ENCODE assay signal across 24 cellular contexts in genomic region chr5:151171521-151171920, GRCh38. TPM values are rescaled to one million over a fixed set of nuclear protein-coding genes. Genes with fewer than 3 reads are reported as not detected.
A peak's percentile ranks its signal among the peaks of the same experiment; 100 is the strongest.
DNase-seq lines count a peak whose midpoint lies in the region; ATAC-seq lines count a peak whose summit lies in the region.
"Had no signal": no experiment of that assay in that cellular context is flagged by ENCODE, and none has a peak within 500 bp of the region (broad histone marks: within the 10 kb centered on the region; RNA-seq: fewer than 3 reads in every experiment).

No MANE protein-coding gene starts in this region.

- POLR2A ChIA-PET in naive thymus-derived CD8-positive, alpha-beta T cell (lab: Charles Lee), result interaction anchor here (0.7 to 2.0 kb wide), 7 partner anchors 15 to 1620 kb away, joined by 3 to 17 read pairs (median 4); partner anchors contain the start of gene CCDC69

- peak overlapping the region in 2 of 3 donors; percentile 5 to 39 for H3K27ac Mint-ChIP-seq in IgD-negative memory B cell
- peak overlapping the region; percentile 63 to 93 (median 76) for H3K27ac Mint-ChIP-seq in naive thymus-derived CD8-positive, alpha-beta T cell
- H3K27ac Mint-ChIP-seq: activated CD4-positive, alpha-beta T cell treated with anti-CD3 and anti-CD28 coated beads, Interleukin-2, amount 10 ng/mL, durations not matched to agents 24 days and 14 days had no signal

- H3K4me1 Mint-ChIP-seq in IgD-negative memory B cell, result peaks cover 10 to 22% (median 10%) of the 10 kb centered on the region in 3 donors
- peaks cover 17 to 44% (median 25%) of the 10 kb centered on the region in 4 donors for H3K4me1 Mint-ChIP-seq in naive thymus-derived CD8-positive, alpha-beta T cell

- no peaks in the 10 kb centered on the region for H3K9me3 Mint-ChIP-seq in IgD-negative memory B cell
- H3K9me3 Mint-ChIP-seq in naive thymus-derived CD8-positive, alpha-beta T cell, result no peaks in the 10 kb centered on the region
- H3K9me3 Mint-ChIP-seq: activated CD4-positive, alpha-beta T cell treated with anti-CD3 and anti-CD28 coated beads, Interleukin-2, amount 10 ng/mL, durations not matched to agents 24 days and 14 days; dendritic cell treated with granulocyte-macrophage colony-stimulating factor and Interleukin-4, amounts not matched to agents 40 ng/mL and 50 ng/mL, for 4 days had no signal

- DNase-seq in SIG-M5 treated with dmso at 0.1 percent for 504 hours (lab: John Stamatoyannopoulos, UW; ENCODE audit: unreplicated experiment) (peak; percentile 44), SIG-M5 (lab: John Stamatoyannopoulos, UW) (no peak), SKM-1 treated with dmso at 0.1 percent for 144 hours (lab: John Stamatoyannopoulos, UW; ENCODE audit: unreplicated experiment) (peak; percentile 36), caudate nucleus (lab: John Stamatoyannopoulos, UW) (no peak), NCI-H146 treated with DMSO at 0.1 percent for 48 hours (lab: John Stamatoyannopoulos, UW; ENCODE audit: unreplicated experiment) (no peak)
- no peak for DNase-seq in naive thymus-derived CD8-positive, alpha-beta T cell
- DNase-seq: activated CD4-positive, alpha-beta T cell treated with anti-CD3 and anti-CD28 coated beads, Interleukin-2, amount 10 ng/mL, durations not matched to agents 24 days and 14 days; activated gamma-delta T cell treated with Interleukin-2 at 50 U/mL for 16 hours; amniotic stem cell; EL; kidney glomerular epithelial cell; mesendoderm; NCI-H1417 treated with DMSO at 0.1 percent for 48 hours; NCI-H510A treated with DMSO at 0.1 percent for 48 hours; retina; Right ventricle myocardium superior; spleen; stimulated activated CD4-positive, alpha-beta T cell treated with anti-CD3 and anti-CD28 coated beads, Interleukin-4, amount 100 ng/mL, for 24 hours; stimulated activated naive CD8-positive, alpha-beta T cell treated with anti-CD3 and anti-CD28 coated beads, Interleukin-15, Interleukin-2, amounts not matched to agents 100 U/mL and 50 U/mL, for 24 hours; T-helper 1 cell had no signal

- H3K27me3 Mint-ChIP-seq in IgD-negative memory B cell, result no peaks in the 10 kb centered on the region
- no peaks in the 10 kb centered on the region for H3K27me3 Mint-ChIP-seq in naive thymus-derived CD8-positive, alpha-beta T cell
- H3K27me3 Mint-ChIP-seq: activated CD4-positive, alpha-beta T cell treated with anti-CD3 and anti-CD28 coated beads, Interleukin-2, amount 10 ng/mL, durations not matched to agents 24 days and 14 days had no signal

- H3K4me3 Mint-ChIP-seq in IgD-negative memory B cell, result peak overlapping the region in 1 of 4 donors; percentile 60
- H3K4me3 Mint-ChIP-seq in naive thymus-derived CD8-positive, alpha-beta T cell, result no peak overlapping the region
- H3K4me3 Mint-ChIP-seq: activated CD4-positive, alpha-beta T cell treated with anti-CD3 and anti-CD28 coated beads, Interleukin-2, amount 10 ng/mL, durations not matched to agents 24 days and 14 days; dendritic cell treated with granulocyte-macrophage colony-stimulating factor and Interleukin-4, amounts not matched to agents 40 ng/mL and 50 ng/mL, for 4 days had no signal

- H3K27ac ChIP-seq in caudate nucleus (ENCODE audit: low read depth, low read length), result no peak overlapping the region
- H3K27ac ChIP-seq: 22Rv1 had no signal

- ATAC-seq in naive thymus-derived CD8-positive, alpha-beta T cell, result peak in 1 of 2 donors; percentile 17
- ATAC-seq in GM18867 (IDR thresholded peaks at IDR 0.05; ENCODE audit: unreplicated experiment), result no peak
- ATAC-seq: stimulated activated naive CD8-positive, alpha-beta T cell treated with anti-CD3 and anti-CD28 coated beads, Interleukin-15, Interleukin-2, amounts not matched to agents 100 U/mL and 50 U/mL, for 24 hours had no signal

- H3K36me3 Mint-ChIP-seq in IgD-negative memory B cell, result peaks cover 3% of the 10 kb centered on the region
- peaks cover 0 to 3% (median 0%) of the 10 kb centered on the region in 3 donors for H3K36me3 Mint-ChIP-seq in naive thymus-derived CD8-positive, alpha-beta T cell

RNA-seq across cellular contexts. Expression of gene ANXA6, which starts 13.9 kb away (rescaled TPM):
- polyA plus RNA-seq in IgD-negative memory B cell, result 298 TPM
- total RNA-seq in naive thymus-derived CD8-positive, alpha-beta T cell, result 100 to 1,000 TPM; 334 to 359 TPM
- polyA plus RNA-seq in naive thymus-derived CD8-positive, alpha-beta T cell, result 100 to 1,000 TPM; 242 to 318 (median 254) TPM

RNA-seq across cellular contexts. Expression of gene CCDC69, which starts 52.4 kb away (rescaled TPM):
- polyA plus RNA-seq in IgD-negative memory B cell, result 75.5 TPM
- total RNA-seq in naive thymus-derived CD8-positive, alpha-beta T cell, result 100 to 1,000 TPM; 131 to 151 TPM
- 100 to 1,000 TPM in 1 of 3 donors, 10 to 100 TPM in 2; 79.8 to 130 (median 98.1) TPM for polyA plus RNA-seq in naive thymus-derived CD8-positive, alpha-beta T cell

Comparison
In these comparisons a context has a peak if more than half of its experiments do, and no peak if none do; other contexts are left out.
1. DNase-seq: peak in SIG-M5 treated with dmso at 0.1 percent for 504 hours (single experiment) and SKM-1 treated with dmso at 0.1 percent for 144 hours (single experiment); none in SIG-M5 (single experiment), naive thymus-derived CD8-positive, alpha-beta T cell (0 of 10), caudate nucleus (0 of 61) and NCI-H146 treated with DMSO at 0.1 percent for 48 hours (single experiment).